In the genomic region with DNA sequence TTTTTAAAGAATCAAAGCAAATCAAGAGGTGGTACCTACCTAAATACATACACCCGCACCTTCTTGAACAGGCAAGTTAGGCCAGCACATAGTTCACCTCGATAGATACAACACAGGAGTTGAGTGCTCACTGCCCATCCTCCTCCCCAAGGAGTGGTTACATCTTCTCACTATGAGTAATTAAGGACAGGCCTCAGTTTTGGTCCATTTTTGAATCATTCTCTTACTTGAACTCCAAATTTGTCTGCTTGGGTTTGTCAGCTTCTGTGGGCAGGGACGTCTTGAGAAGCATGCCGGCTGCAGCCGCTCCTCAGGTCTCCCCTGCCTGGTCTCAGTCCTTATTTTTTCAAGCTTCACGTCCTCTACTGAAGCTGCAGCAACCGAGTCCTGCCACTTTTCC, we compare ENCODE assay signal across 9 cellular contexts.
DNase-seq lines count a peak whose midpoint lies in the region; ATAC-seq and TF ChIP-seq lines count a peak whose summit lies in the region.
"Had no signal": no experiment of that assay in that cellular context is flagged by ENCODE, and none has a peak within 500 bp of the region (broad histone marks: within the 10 kb centered on the region; RNA-seq: fewer than 3 reads in every experiment).

No MANE protein-coding gene starts in this region.

- TF ChIP-seq POLR2A in adrenal gland (IDR thresholded peaks at IDR 0.05) = no peak

- TF ChIP-seq CTCF in adrenal gland (IDR thresholded peaks at IDR 0.05) (no peak), dorsolateral prefrontal cortex (IDR thresholded peaks at IDR 0.05 in 54 of 56, conservative IDR thresholded peaks at IDR 0.05 in 2 of 56; ENCODE audit: low read depth in 1 of 56, partially characterized antibody in 56 of 56) (no peak)

- H3K27me3 ChIP-seq in adrenal gland (no peaks in the 10 kb centered on the region), dorsolateral prefrontal cortex (peaks cover 0 to 6% (median 0%) of the 10 kb centered on the region in 45 donors)

- H3K4me3 ChIP-seq in adrenal gland = no peak overlapping the region
- no peak overlapping the region for H3K4me3 ChIP-seq in dorsolateral prefrontal cortex

- intact Hi-C loops in adrenal gland (cut with DNase I) = no loop called here
- intact Hi-C loops in posterior vena cava (cut with DNase I) = no loop called here
- intact Hi-C loops in dorsolateral prefrontal cortex (cut with DNase I) = no loop called here

- WGBS in adrenal gland, 4 donors = 77 to 86% (median 82%) methylated on average over 7 of the region's 7 CpGs

- peak; percentile 23 to 44 for DNase-seq in activated CD4-positive, alpha-beta T cell treated with anti-CD3 and anti-CD28 coated beads, Interleukin-2, amount 50 U/mL, for 48 hours
- DNase-seq in adrenal gland (no peak), posterior vena cava (ENCODE audit: low spot score) (no peak), dorsolateral prefrontal cortex (no peak), DMS153 treated with DMSO at 0.1 percent for 48 hours (lab: John Stamatoyannopoulos, UW; ENCODE audit: unreplicated experiment) (no peak)
- DNase-seq: amygdala had no signal

- ATAC-seq in GM18511 (IDR thresholded peaks at IDR 0.05; ENCODE audit: unreplicated experiment) = peak; percentile 72
- ATAC-seq in GM19397 (IDR thresholded peaks at IDR 0.05; ENCODE audit: unreplicated experiment) = peak; percentile 54
- ATAC-seq in HG02938 (IDR thresholded peaks at IDR 0.05; ENCODE audit: unreplicated experiment) = peak; percentile 76

- H3K36me3 ChIP-seq in adrenal gland (replicated peaks in 1 of 2) = no peaks in the 10 kb centered on the region

- no peaks in the 10 kb centered on the region for H3K9me3 ChIP-seq in adrenal gland (replicated peaks in 1 of 3)

- no peaks in the 10 kb centered on the region for H3K4me1 ChIP-seq in adrenal gland (replicated peaks in 1 of 2)

- H3K27ac ChIP-seq in adrenal gland (no peak overlapping the region), dorsolateral prefrontal cortex (no peak overlapping the region)

Comparison
In these comparisons a context has a peak if more than half of its experiments do, and no peak if none do; other contexts are left out.
1. DNase-seq: peak in activated CD4-positive, alpha-beta T cell treated with anti-CD3 and anti-CD28 coated beads, Interleukin-2, amount 50 U/mL, for 48 hours (2 of 2); none in adrenal gland (0 of 7), posterior vena cava (single experiment), dorsolateral prefrontal cortex (0 of 10) and DMS153 treated with DMSO at 0.1 percent for 48 hours (single experiment).
2. Peak in every context shown above with its lines, with median percentiles within 50 percentile points of each other: ATAC-seq.